Comparison of ENCODE assay signal across 1 cellular context in the genomic region with DNA sequence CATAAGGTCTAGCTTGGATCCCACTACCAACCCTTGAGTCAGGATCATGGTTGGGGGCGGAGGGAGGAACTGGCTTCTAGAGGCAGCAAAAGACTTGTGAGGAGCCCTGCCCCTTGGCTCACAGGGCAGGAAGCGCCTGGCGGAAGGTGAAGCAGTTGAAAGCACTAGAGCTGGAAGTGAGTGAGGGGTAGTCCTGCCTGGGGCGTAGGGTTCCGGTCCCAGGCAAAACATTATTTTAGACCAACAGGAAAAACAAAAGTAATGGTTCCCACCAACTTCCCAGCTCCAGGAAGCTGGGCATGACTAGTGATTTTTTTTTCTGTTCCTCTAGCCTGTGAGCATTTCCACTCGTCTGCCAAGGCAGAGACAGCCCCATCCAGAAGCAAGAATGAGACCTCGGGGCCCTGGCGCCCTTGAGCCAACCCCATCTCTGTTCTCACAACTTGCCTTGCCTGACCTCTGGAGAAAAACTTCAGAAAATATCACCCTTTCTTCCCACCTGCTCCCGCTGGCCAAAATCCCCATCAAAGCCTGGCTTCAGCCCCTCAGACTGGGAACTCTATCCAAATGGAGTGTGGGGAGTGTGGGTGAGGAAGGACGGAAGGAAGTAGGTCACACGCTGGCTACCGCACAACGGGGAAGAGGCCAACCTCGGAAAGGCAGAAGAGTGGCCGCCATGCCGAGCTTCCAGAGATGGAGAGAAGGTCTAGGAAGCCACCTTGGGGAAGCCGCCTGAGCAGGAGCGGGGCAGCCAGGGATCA.
TF ChIP-seq lines count a peak whose summit lies in the region.

No MANE protein-coding gene starts in this region.

TF ChIP-seq in A549, 52 proteins besides CTCF, POLR2A, EP300 and RAD21 (continued from another document):
- TF ChIP-seq, protein P1, sequence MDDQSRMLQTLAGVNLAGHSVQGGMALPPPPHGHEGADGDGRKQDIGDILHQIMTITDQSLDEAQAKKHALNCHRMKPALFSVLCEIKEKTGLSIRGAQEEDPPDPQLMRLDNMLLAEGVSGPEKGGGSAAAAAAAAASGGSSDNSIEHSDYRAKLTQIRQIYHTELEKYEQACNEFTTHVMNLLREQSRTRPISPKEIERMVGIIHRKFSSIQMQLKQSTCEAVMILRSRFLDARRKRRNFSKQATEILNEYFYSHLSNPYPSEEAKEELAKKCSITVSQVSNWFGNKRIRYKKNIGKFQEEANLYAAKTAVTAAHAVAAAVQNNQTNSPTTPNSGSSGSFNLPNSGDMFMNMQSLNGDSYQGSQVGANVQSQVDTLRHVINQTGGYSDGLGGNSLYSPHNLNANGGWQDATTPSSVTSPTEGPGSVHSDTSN (IDR thresholded peaks at IDR 0.05): no peak
- TF ChIP-seq, protein P2, sequence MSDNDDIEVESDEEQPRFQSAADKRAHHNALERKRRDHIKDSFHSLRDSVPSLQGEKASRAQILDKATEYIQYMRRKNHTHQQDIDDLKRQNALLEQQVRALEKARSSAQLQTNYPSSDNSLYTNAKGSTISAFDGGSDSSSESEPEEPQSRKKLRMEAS (IDR thresholded peaks at IDR 0.05): no peak
- no peak for TF ChIP-seq NPAS2 (CRISPR knock-in tag; IDR thresholded peaks at IDR 0.05; ENCODE audit: borderline replicate concordance)
- TF ChIP-seq KDM1A (IDR thresholded peaks at IDR 0.05; ENCODE audit: low read depth): no peak
- no peak for TF ChIP-seq HDAC2 (IDR thresholded peaks at IDR 0.05)
- no peak for TF ChIP-seq ZC3H11A (IDR thresholded peaks at IDR 0.05)
- TF ChIP-seq FOSL2 (IDR thresholded peaks at IDR 0.05): no peak
- TF ChIP-seq FOSL2 (CRISPR knock-in tag; IDR thresholded peaks at IDR 0.05): no peak
- TF ChIP-seq RNF2 (IDR thresholded peaks at IDR 0.05; ENCODE audit: borderline replicate concordance, low read depth): no peak
- no peak for TF ChIP-seq HOXB5 (CRISPR knock-in tag; IDR thresholded peaks at IDR 0.05)
- TF ChIP-seq, protein P3, sequence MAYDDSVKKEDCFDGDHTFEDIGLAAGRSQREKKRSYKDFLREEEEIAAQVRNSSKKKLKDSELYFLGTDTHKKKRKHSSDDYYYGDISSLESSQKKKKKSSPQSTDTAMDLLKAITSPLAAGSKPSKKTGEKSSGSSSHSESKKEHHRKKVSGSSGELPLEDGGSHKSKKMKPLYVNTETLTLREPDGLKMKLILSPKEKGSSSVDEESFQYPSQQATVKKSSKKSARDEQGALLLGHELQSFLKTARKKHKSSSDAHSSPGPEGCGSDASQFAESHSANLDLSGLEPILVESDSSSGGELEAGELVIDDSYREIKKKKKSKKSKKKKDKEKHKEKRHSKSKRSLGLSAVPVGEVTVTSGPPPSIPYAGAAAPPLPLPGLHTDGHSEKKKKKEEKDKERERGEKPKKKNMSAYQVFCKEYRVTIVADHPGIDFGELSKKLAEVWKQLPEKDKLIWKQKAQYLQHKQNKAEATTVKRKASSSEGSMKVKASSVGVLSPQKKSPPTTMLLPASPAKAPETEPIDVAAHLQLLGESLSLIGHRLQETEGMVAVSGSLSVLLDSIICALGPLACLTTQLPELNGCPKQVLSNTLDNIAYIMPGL (CRISPR knock-in tag; IDR thresholded peaks at IDR 0.05; ENCODE audit: borderline replicate concordance): no peak
